In the genomic region with DNA sequence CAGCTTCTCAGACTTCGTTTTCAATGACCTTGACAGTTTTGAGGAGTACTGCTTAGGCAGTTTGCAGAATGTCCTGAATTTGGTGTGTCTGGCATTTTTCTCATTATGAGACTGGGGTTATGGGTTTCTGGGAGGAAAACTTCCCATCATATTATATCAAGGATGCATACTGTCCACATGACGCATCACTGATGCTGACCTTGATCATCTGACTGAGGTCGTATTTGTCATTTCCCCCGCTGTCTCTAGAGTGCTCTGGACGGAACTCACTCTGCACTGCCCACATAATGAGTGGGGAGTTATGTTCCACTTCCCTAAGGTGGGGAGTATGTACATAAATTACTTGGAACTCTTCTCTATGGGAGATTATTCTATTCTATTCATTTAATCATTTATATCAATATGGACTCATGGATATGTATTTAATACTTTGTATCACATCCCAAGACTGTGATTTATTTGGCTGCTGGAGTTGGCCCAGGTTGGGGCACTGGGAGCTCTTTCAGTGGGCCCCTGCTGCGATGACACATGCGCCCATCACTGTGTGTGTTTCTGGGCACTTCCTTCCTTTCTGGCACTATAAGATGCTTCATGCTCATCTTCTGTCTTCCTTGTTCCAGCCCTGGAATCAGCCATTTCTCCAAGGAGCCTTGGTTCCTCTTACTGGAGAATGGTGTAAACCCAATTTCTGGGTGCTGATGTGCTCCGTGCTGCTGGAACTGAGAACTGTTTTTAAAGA, we compare ENCODE assay signal across 1 cellular context.
A peak's percentile ranks its signal among the peaks of the same experiment; 100 is the strongest.
TF ChIP-seq lines count a peak whose summit lies in the region.

No MANE protein-coding gene starts in this region.

TF ChIP-seq in SK-N-SH, 30 proteins besides CTCF, POLR2A, EP300 and RAD21 (continued from another document):
- TF ChIP-seq, protein P1, sequence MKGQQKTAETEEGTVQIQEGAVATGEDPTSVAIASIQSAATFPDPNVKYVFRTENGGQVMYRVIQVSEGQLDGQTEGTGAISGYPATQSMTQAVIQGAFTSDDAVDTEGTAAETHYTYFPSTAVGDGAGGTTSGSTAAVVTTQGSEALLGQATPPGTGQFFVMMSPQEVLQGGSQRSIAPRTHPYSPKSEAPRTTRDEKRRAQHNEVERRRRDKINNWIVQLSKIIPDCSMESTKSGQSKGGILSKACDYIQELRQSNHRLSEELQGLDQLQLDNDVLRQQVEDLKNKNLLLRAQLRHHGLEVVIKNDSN (IDR thresholded peaks at IDR 0.05; ENCODE audit: borderline replicate concordance, low read depth) = peak; percentile 23; the same call in 1 of the 2 replicates
- peak; percentile 36; the same call in 1 of the 2 replicates for TF ChIP-seq TCF12 (IDR thresholded peaks at IDR 0.05)
- TF ChIP-seq, protein P2, sequence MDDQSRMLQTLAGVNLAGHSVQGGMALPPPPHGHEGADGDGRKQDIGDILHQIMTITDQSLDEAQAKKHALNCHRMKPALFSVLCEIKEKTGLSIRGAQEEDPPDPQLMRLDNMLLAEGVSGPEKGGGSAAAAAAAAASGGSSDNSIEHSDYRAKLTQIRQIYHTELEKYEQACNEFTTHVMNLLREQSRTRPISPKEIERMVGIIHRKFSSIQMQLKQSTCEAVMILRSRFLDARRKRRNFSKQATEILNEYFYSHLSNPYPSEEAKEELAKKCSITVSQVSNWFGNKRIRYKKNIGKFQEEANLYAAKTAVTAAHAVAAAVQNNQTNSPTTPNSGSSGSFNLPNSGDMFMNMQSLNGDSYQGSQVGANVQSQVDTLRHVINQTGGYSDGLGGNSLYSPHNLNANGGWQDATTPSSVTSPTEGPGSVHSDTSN (IDR thresholded peaks at IDR 0.05) = peak; percentile 17
- peak; percentile 50 for TF ChIP-seq JUND (IDR thresholded peaks at IDR 0.05)
